Comparison of ENCODE assay signal across 22 cellular contexts in genomic region chr2:128477026-128477820, GRCh38.
"Had no signal": no experiment of that assay in that cellular context is flagged by ENCODE, and none has a peak within 500 bp of the region (broad histone marks: within the 10 kb centered on the region; RNA-seq: fewer than 3 reads in every experiment).

No MANE protein-coding gene starts in this region.

- H3K27me3 ChIP-seq: body of pancreas, cardiac muscle cell, hepatocyte, ovary, thyroid gland, uterus had no signal

- DNase-seq: activated CD4-positive, alpha-beta memory T cell treated with anti-CD3 and anti-CD28 coated beads for 36 hours; activated CD4-positive, alpha-beta T cell treated with anti-CD3 and anti-CD28 coated beads for 48 hours; activated gamma-delta T cell treated with Interleukin-2 at 50 U/mL for 16 hours; activated T-cell treated with anti-CD3 and anti-CD28 coated beads, Interleukin-2, amount 50 U/mL, for 1 hour; anterior cingulate cortex; body of pancreas; dermis blood vessel endothelial cell; effector memory CD4-positive, alpha-beta T cell; glutamatergic neuron; mucosa of descending colon; ovary; spleen; stimulated activated CD4-positive, alpha-beta T cell treated with anti-CD3 and anti-CD28 coated beads, Interleukin-4, amount 100 ng/mL, for 1 hour; stimulated activated naive CD4-positive, alpha-beta T cell treated with Interleukin-2 at 50 U/mL for 16 hours; thyroid gland; uterus had no signal

- H3K4me2 ChIP-seq: hepatocyte had no signal

- H3K79me2 ChIP-seq: hepatocyte had no signal

- H3K9me3 Mint-ChIP-seq: activated CD4-positive, alpha-beta memory T cell treated with anti-CD3 and anti-CD28 coated beads for 36 hours had no signal

- FAIRE-seq: frontal cortex had no signal

- H3K36me3 Mint-ChIP-seq: activated CD4-positive, alpha-beta memory T cell treated with anti-CD3 and anti-CD28 coated beads for 36 hours; activated naive CD4-positive, alpha-beta T cell treated with anti-CD3 and anti-CD28 coated beads, Interleukin-2, amount 50 U/mL, for 24 hours; memory B cell had no signal

- H3K27ac Mint-ChIP-seq: activated CD4-positive, alpha-beta memory T cell treated with anti-CD3 and anti-CD28 coated beads for 36 hours; activated naive CD4-positive, alpha-beta T cell treated with anti-CD3 and anti-CD28 coated beads, Interleukin-2, amount 50 U/mL, for 24 hours; memory B cell had no signal

- H3K36me3 ChIP-seq: cardiac muscle cell, ovary, prostate gland, spleen, thyroid gland, uterus had no signal

- H3K4me1 ChIP-seq: body of pancreas, prostate gland, uterus had no signal

- H3K4me3 ChIP-seq: body of pancreas, cardiac muscle cell, hepatocyte, mucosa of descending colon, ovary, prostate gland, spleen, thyroid gland, uterus had no signal

- H3K4me3 Mint-ChIP-seq: activated CD4-positive, alpha-beta memory T cell treated with anti-CD3 and anti-CD28 coated beads for 36 hours; activated naive CD4-positive, alpha-beta T cell treated with anti-CD3 and anti-CD28 coated beads, Interleukin-2, amount 50 U/mL, for 24 hours; memory B cell had no signal

- ATAC-seq: body of pancreas, mucosa of descending colon had no signal

- H3K27ac ChIP-seq: body of pancreas, cardiac muscle cell, hepatocyte, ovary, prostate gland, spleen, thyroid gland, uterus had no signal
